Comparison of ENCODE assay signal across 8 cellular contexts in genomic region chr7:99409192-99409572, GRCh38. TPM values are rescaled to one million over a fixed set of nuclear protein-coding genes. Genes with fewer than 3 reads are reported as not detected.
A peak's percentile ranks its signal among the peaks of the same experiment; 100 is the strongest.
DNase-seq lines count a peak whose midpoint lies in the region; ATAC-seq lines count a peak whose summit lies in the region.

No MANE protein-coding gene starts in this region.

- no peaks in the 10 kb centered on the region for H3K9me3 ChIP-seq in iPS-18c (ENCODE audit: control insufficient read depth, insufficient read depth, low read length)

- peak; percentile 6 for DNase-seq in activated T-helper 1 cell treated with anti-CD3 and anti-CD28 coated beads, Interleukin-12 subunit alpha, Interleukin-12 subunit beta, Interleukin-2, Interleukin-4 antibody, amounts not matched to agents 30 ng/mL and 10 ng/mL and 1 ng/mL, durations not matched to agents 14 hours and 24 hours and 36 hours (ENCODE audit: low spot score)
- no peak for DNase-seq in stimulated activated naive B cell treated with anti-CD40 and anti-IgM and Interleukin-4, amounts not matched to agents 10 μg/mL and 1 μg/mL and 100 μg/mL, for 72 hours
- DNase-seq in AG20443 (ENCODE audit: low spot score) (no peak), cortex of kidney (lab: John Stamatoyannopoulos, UW) (no peak), NCI-H187 (lab: John Stamatoyannopoulos, UW) (no peak)

- H3K27ac Mint-ChIP-seq in activated T-helper 1 cell treated with anti-CD3 and anti-CD28 coated beads, Interleukin-12 subunit alpha, Interleukin-12 subunit beta, Interleukin-2, Interleukin-4 antibody, amounts not matched to agents 30 ng/mL and 10 ng/mL and 1 ng/mL, durations not matched to agents 14 hours and 24 hours and 36 hours = peak overlapping the region; percentile 98
- peak overlapping the region; percentile 100 for H3K27ac Mint-ChIP-seq in stimulated activated naive B cell treated with anti-CD40 and anti-IgM and Interleukin-4, amounts not matched to agents 10 μg/mL and 1 μg/mL and 100 μg/mL, for 72 hours

- intact Hi-C loops in activated T-helper 1 cell treated with anti-CD3 and anti-CD28 coated beads, Interleukin-12 subunit alpha, Interleukin-12 subunit beta, Interleukin-2, Interleukin-4 antibody, amounts not matched to agents 30 ng/mL and 10 ng/mL and 1 ng/mL, durations not matched to agents 14 hours and 24 hours and 36 hours (cut with micrococcal nuclease) = loop anchor here (1.0 to 5.0 kb wide), 4 partner anchors 29 to 1808 kb away; partner anchors contain the start of genes CPSF4, MEPCE, PLOD3 and PTCD1

- H3K4me1 Mint-ChIP-seq in activated T-helper 1 cell treated with anti-CD3 and anti-CD28 coated beads, Interleukin-12 subunit alpha, Interleukin-12 subunit beta, Interleukin-2, Interleukin-4 antibody, amounts not matched to agents 30 ng/mL and 10 ng/mL and 1 ng/mL, durations not matched to agents 14 hours and 24 hours and 36 hours (ENCODE audit: low read depth) = peaks cover 40% of the 10 kb centered on the region
- H3K4me1 Mint-ChIP-seq in stimulated activated naive B cell treated with anti-CD40 and anti-IgM and Interleukin-4, amounts not matched to agents 10 μg/mL and 1 μg/mL and 100 μg/mL, for 72 hours = peaks cover 20 to 42% of the 10 kb centered on the region in 2 donors

- peak overlapping the region; percentile 98 for H3K4me3 ChIP-seq in iPS-18c (ENCODE audit: insufficient read depth, low read depth, low read length)

- H3K36me3 Mint-ChIP-seq in activated T-helper 1 cell treated with anti-CD3 and anti-CD28 coated beads, Interleukin-12 subunit alpha, Interleukin-12 subunit beta, Interleukin-2, Interleukin-4 antibody, amounts not matched to agents 30 ng/mL and 10 ng/mL and 1 ng/mL, durations not matched to agents 14 hours and 24 hours and 36 hours (ENCODE audit: low read depth) = peaks cover 34% of the 10 kb centered on the region
- H3K36me3 Mint-ChIP-seq in stimulated activated naive B cell treated with anti-CD40 and anti-IgM and Interleukin-4, amounts not matched to agents 10 μg/mL and 1 μg/mL and 100 μg/mL, for 72 hours = peaks cover 27 to 28% of the 10 kb centered on the region in 2 donors

- no peaks in the 10 kb centered on the region for H3K27me3 Mint-ChIP-seq in activated T-helper 1 cell treated with anti-CD3 and anti-CD28 coated beads, Interleukin-12 subunit alpha, Interleukin-12 subunit beta, Interleukin-2, Interleukin-4 antibody, amounts not matched to agents 30 ng/mL and 10 ng/mL and 1 ng/mL, durations not matched to agents 14 hours and 24 hours and 36 hours (ENCODE audit: insufficient read depth)
- no peaks in the 10 kb centered on the region for H3K27me3 Mint-ChIP-seq in stimulated activated naive B cell treated with anti-CD40 and anti-IgM and Interleukin-4, amounts not matched to agents 10 μg/mL and 1 μg/mL and 100 μg/mL, for 72 hours

- ATAC-seq in GM18861 (IDR thresholded peaks at IDR 0.05; ENCODE audit: unreplicated experiment) (peak; percentile 1), HG03066 (IDR thresholded peaks at IDR 0.05; ENCODE audit: low read depth, unreplicated experiment) (peak; percentile 11)
- ATAC-seq in stimulated activated naive B cell treated with anti-CD40 and anti-IgM and Interleukin-4, amounts not matched to agents 10 μg/mL and 1 μg/mL and 100 μg/mL, for 72 hours (replicated peaks) = peak; percentile 22 to 26

- H3K4me3 Mint-ChIP-seq in activated T-helper 1 cell treated with anti-CD3 and anti-CD28 coated beads, Interleukin-12 subunit alpha, Interleukin-12 subunit beta, Interleukin-2, Interleukin-4 antibody, amounts not matched to agents 30 ng/mL and 10 ng/mL and 1 ng/mL, durations not matched to agents 14 hours and 24 hours and 36 hours = peak overlapping the region; percentile 98
- peak overlapping the region; percentile 93 to 94 for H3K4me3 Mint-ChIP-seq in stimulated activated naive B cell treated with anti-CD40 and anti-IgM and Interleukin-4, amounts not matched to agents 10 μg/mL and 1 μg/mL and 100 μg/mL, for 72 hours

- no peaks in the 10 kb centered on the region for H3K9me3 Mint-ChIP-seq in activated T-helper 1 cell treated with anti-CD3 and anti-CD28 coated beads, Interleukin-12 subunit alpha, Interleukin-12 subunit beta, Interleukin-2, Interleukin-4 antibody, amounts not matched to agents 30 ng/mL and 10 ng/mL and 1 ng/mL, durations not matched to agents 14 hours and 24 hours and 36 hours
- no peaks in the 10 kb centered on the region for H3K9me3 Mint-ChIP-seq in stimulated activated naive B cell treated with anti-CD40 and anti-IgM and Interleukin-4, amounts not matched to agents 10 μg/mL and 1 μg/mL and 100 μg/mL, for 72 hours

RNA-seq across cellular contexts. Expression of gene BUD31, which starts 0.4 kb away (rescaled TPM):
- total RNA-seq in activated T-helper 1 cell treated with anti-CD3 and anti-CD28 coated beads, Interleukin-12 subunit alpha, Interleukin-12 subunit beta, Interleukin-2, Interleukin-4 antibody, amounts not matched to agents 30 ng/mL and 10 ng/mL and 1 ng/mL, durations not matched to agents 14 hours and 24 hours and 36 hours = 132 and 145 TPM in 2 replicates

RNA-seq across cellular contexts. Expression of gene PDAP1, which starts 0.8 kb away (rescaled TPM):
- 160 and 162 TPM in 2 replicates for total RNA-seq in activated T-helper 1 cell treated with anti-CD3 and anti-CD28 coated beads, Interleukin-12 subunit alpha, Interleukin-12 subunit beta, Interleukin-2, Interleukin-4 antibody, amounts not matched to agents 30 ng/mL and 10 ng/mL and 1 ng/mL, durations not matched to agents 14 hours and 24 hours and 36 hours

RNA-seq across cellular contexts. Expression of gene PTCD1, which starts 29.4 kb away (rescaled TPM):
- total RNA-seq in activated T-helper 1 cell treated with anti-CD3 and anti-CD28 coated beads, Interleukin-12 subunit alpha, Interleukin-12 subunit beta, Interleukin-2, Interleukin-4 antibody, amounts not matched to agents 30 ng/mL and 10 ng/mL and 1 ng/mL, durations not matched to agents 14 hours and 24 hours and 36 hours = 13.7 and 16.0 TPM in 2 replicates

RNA-seq across cellular contexts. Expression of gene CPSF4, which starts 29.6 kb away (rescaled TPM):
- 92.3 and 93.2 TPM in 2 replicates for total RNA-seq in activated T-helper 1 cell treated with anti-CD3 and anti-CD28 coated beads, Interleukin-12 subunit alpha, Interleukin-12 subunit beta, Interleukin-2, Interleukin-4 antibody, amounts not matched to agents 30 ng/mL and 10 ng/mL and 1 ng/mL, durations not matched to agents 14 hours and 24 hours and 36 hours

RNA-seq across cellular contexts. Expression of gene ARPC1B, which starts 34.7 kb away (rescaled TPM):
- total RNA-seq in activated T-helper 1 cell treated with anti-CD3 and anti-CD28 coated beads, Interleukin-12 subunit alpha, Interleukin-12 subunit beta, Interleukin-2, Interleukin-4 antibody, amounts not matched to agents 30 ng/mL and 10 ng/mL and 1 ng/mL, durations not matched to agents 14 hours and 24 hours and 36 hours = 254 and 256 TPM in 2 replicates
